23 cellular contexts compared by ENCODE assay signal in genomic region chr2:55949211-55949610, GRCh38. TPM values are rescaled to one million over a fixed set of nuclear protein-coding genes. Genes with fewer than 3 reads are reported as not detected.
"Had no signal": no experiment of that assay in that cellular context is flagged by ENCODE, and none has a peak within 500 bp of the region (broad histone marks: within the 10 kb centered on the region; RNA-seq: fewer than 3 reads in every experiment).

No MANE protein-coding gene starts in this region.

- H3K36me3 ChIP-seq: adrenal gland, ascending aorta, brain microvascular endothelial cell, left lung, sigmoid colon, thoracic aorta had no signal

- H3K27ac ChIP-seq: adrenal gland, ascending aorta, brain microvascular endothelial cell, foreskin keratinocyte, left lung, sigmoid colon, thoracic aorta had no signal

- H3K4me1 ChIP-seq: left lung, sigmoid colon had no signal

- H3K27me3 ChIP-seq: ascending aorta, brain microvascular endothelial cell, foreskin keratinocyte, left lung, sigmoid colon had no signal

- ATAC-seq: activated CD4-positive, alpha-beta T cell treated with anti-CD3 and anti-CD28 coated beads for 36 hours; left lung; natural killer cell treated with Interleukin-12 subunit alpha and Interleukin-12 subunit beta and Interleukin-15 and Interleukin-18, amount 100 ng/mL, for 72 hours; stimulated activated naive B cell treated with anti-CD40 and anti-IgM and Interleukin-4, amounts not matched to agents 10 μg/mL and 1 μg/mL and 100 μg/mL, for 72 hours had no signal

- H3K4me3 ChIP-seq: adrenal gland, ascending aorta, left lung, sigmoid colon, thoracic aorta had no signal

- H3K9me3 ChIP-seq: adrenal gland, ascending aorta, left lung, sigmoid colon, thoracic aorta had no signal

- DNase-seq: activated B cell treated with CpG ODN at 0.5 μM for 24 hours; activated CD4-positive, alpha-beta T cell treated with anti-CD3 and anti-CD28 coated beads for 36 hours; activated CD4-positive, alpha-beta T cell treated with anti-CD3 and anti-CD28 coated beads, Interleukin-2, amount 50 U/mL, for 4 hours; activated CD8-positive, alpha-beta memory T cell treated with anti-CD3 and anti-CD28 coated beads for 24 hours; activated CD8-positive, alpha-beta memory T cell treated with anti-CD3 and anti-CD28 coated beads, Interleukin-2, amount 50 U/mL, for 4 hours; activated naive CD4-positive, alpha-beta T cell; activated T-cell treated with anti-CD3 and anti-CD28 coated beads, Interleukin-2, amount 50 U/mL, for 24 hours; adrenal gland; brain microvascular endothelial cell; caudate nucleus; effector memory CD4-positive, alpha-beta T cell; left lung; retina; sigmoid colon; stimulated activated CD4-positive, alpha-beta T cell treated with anti-CD3 and anti-CD28 coated beads, Interleukin-2, amount 100 ng/mL, for 48 hours; stimulated activated CD8-positive, alpha-beta memory T cell treated with anti-CD3 and anti-CD28 coated beads, Interleukin-4, amount 100 ng/mL, for 48 hours; stimulated activated naive B cell treated with anti-CD40 and anti-IgM and Interleukin-4, amounts not matched to agents 10 μg/mL and 1 μg/mL and 100 μg/mL, for 72 hours; T1000 had no signal

RNA-seq across cellular contexts. Expression of gene EFEMP1, which starts 25.6 kb away (rescaled TPM):
- total RNA-seq: activated B cell treated with CpG ODN at 0.5 μM for 24 hours; activated CD4-positive, alpha-beta T cell treated with anti-CD3 and anti-CD28 coated beads for 36 hours; activated T-helper 2 cell treated with anti-CD3 and anti-CD28 coated beads, Interferon-gamma antibody, Interleukin-2, Interleukin-4, amounts not matched to agents 10 μg/mL and 5 μg/mL and 100 μg/mL, durations not matched to agents 14 hours and 24 hours and 36 hours; natural killer cell treated with Interleukin-12 subunit alpha and Interleukin-12 subunit beta and Interleukin-15 and Interleukin-18, amount 100 ng/mL, for 72 hours had no signal
